In the genomic region with DNA sequence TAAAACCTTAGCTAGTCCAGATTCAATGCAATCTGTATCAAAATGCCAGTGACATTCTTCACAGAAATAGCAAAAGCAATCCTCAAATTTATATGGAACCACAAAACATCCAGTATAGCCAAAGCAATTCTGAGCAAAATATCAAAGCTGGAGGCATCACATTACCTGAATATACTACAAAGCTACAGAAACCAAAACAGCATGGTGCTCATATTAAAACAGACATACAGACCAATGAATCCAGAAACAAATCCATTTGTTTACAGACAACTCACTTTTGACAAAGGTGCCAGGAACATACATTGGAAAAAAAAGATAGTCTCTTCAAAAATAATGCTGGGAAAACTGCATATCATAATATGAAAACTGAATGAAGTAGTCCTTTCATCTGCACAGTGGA, we compare ENCODE assay signal across 1 cellular context.
TF ChIP-seq lines count a peak whose summit lies in the region.

No MANE protein-coding gene starts in this region.

TF ChIP-seq in HepG2, 621 proteins besides CTCF, POLR2A, EP300 and RAD21:
- TF ChIP-seq ZFP1 (CRISPR knock-in tag; IDR thresholded peaks at IDR 0.05) (no peak), DNMT3B (CRISPR knock-in tag; conservative IDR thresholded peaks at IDR 0.05) (no peak), ETV6 (CRISPR knock-in tag; conservative IDR thresholded peaks at IDR 0.05) (no peak), ZBTB4 (CRISPR knock-in tag; IDR thresholded peaks at IDR 0.05; ENCODE audit: borderline replicate concordance) (no peak), ZNF501 (CRISPR knock-in tag; IDR thresholded peaks at IDR 0.05) (no peak), ZNF468 (CRISPR knock-in tag; IDR thresholded peaks at IDR 0.05) (no peak), MYC (CRISPR knock-in tag; IDR thresholded peaks at IDR 0.05; ENCODE audit: borderline replicate concordance) (no peak), CBX1 (IDR thresholded peaks at IDR 0.05; ENCODE audit: low read depth) (no peak), AKAP8 (CRISPR knock-in tag; IDR thresholded peaks at IDR 0.05) (no peak), ZNF550 (CRISPR knock-in tag; IDR thresholded peaks at IDR 0.05; ENCODE audit: borderline replicate concordance) (no peak), HNRNPK (IDR thresholded peaks at IDR 0.05; ENCODE audit: low read depth, low read length, poor library complexity, severe bottlenecking) (no peak), ZFAT (CRISPR knock-in tag; conservative IDR thresholded peaks at IDR 0.05) (no peak), GTF3A (CRISPR knock-in tag; conservative IDR thresholded peaks at IDR 0.05) (no peak), ZNF766 (CRISPR knock-in tag; IDR thresholded peaks at IDR 0.05; ENCODE audit: borderline replicate concordance) (no peak)
- TF ChIP-seq, protein P1, sequence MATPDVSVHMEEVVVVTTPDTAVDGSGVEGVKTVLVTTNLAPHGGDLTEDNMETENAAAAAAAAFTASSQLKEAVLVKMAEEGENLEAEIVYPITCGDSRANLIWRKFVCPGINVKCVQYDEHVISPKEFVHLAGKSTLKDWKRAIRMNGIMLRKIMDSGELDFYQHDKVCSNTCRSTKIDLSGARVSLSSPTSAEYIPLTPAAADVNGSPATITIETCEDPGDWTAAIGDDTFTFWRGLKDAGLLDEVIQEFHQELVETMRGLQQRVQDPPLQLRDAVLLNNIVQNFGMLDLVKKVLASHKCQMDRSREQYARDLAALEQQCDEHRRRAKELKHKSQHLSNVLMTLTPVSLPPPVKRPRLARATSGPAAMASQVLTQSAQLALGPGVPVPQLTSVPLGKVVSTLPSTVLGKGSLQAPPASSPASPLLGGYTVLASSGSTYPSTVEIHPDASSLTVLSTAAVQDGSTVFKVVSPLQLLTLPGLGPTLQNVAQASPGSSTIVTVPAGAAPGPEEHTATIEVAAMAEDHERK (CRISPR knock-in tag; IDR thresholded peaks at IDR 0.05; ENCODE audit: low read depth) = no peak
- TF ChIP-seq, protein P2, sequence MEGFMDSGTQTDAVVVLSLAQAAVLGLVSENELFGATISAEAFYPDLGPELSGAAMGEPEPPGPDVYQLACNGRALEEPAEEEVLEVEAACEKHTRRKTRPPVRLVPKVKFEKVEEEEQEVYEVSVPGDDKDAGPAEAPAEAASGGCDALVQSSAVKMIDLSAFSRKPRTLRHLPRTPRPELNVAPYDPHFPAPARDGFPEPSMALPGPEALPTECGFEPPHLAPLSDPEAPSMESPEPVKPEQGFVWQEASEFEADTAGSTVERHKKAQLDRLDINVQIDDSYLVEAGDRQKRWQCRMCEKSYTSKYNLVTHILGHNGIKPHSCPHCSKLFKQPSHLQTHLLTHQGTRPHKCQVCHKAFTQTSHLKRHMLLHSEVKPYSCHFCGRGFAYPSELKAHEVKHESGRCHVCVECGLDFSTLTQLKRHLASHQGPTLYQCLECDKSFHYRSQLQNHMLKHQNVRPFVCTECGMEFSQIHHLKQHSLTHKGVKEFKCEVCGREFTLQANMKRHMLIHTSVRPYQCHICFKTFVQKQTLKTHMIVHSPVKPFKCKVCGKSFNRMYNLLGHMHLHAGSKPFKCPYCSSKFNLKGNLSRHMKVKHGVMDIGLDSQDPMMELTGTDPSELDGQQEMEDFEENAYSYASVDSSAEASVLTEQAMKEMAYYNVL (CRISPR knock-in tag; IDR thresholded peaks at IDR 0.05; ENCODE audit: borderline replicate concordance) = no peak
